10 cellular contexts compared by ENCODE assay signal in the genomic region with DNA sequence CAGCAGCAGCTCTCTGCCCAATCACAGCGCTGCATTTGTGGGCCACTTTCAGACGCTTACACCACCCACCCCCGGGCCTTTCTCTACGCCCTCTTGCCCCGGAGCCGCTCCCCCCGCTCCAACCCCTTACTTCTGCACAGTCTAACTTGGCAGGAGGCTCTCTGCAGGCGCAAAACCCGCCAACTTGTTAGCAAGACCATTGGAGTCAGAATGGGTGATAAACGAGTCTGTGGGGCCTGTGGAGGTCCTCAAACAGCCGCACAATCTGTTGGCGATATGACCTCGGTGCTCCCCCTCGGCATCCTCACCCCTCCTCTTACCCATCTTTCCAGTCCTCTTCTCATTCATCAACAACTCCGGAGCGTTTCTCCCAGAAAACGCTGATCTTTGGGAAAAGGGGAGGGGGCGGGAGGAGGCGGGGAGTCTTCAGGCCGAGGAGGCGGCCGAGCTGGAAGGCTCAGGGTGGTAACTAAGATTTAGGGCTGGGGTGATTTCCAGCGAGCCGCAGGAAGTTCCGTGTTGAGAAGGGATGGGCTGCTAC. TPM values are rescaled to one million over a fixed set of nuclear protein-coding genes. Genes with fewer than 3 reads are reported as not detected.
A peak's percentile ranks its signal among the peaks of the same experiment; 100 is the strongest.
DNase-seq lines count a peak whose midpoint lies in the region; ATAC-seq and TF ChIP-seq lines count a peak whose summit lies in the region.
"Had no signal": no experiment of that assay in that cellular context is flagged by ENCODE, and none has a peak within 500 bp of the region (broad histone marks: within the 10 kb centered on the region; RNA-seq: fewer than 3 reads in every experiment).

No MANE protein-coding gene starts in this region.

- no peak overlapping the region for H2BK120ac ChIP-seq in H9 (ENCODE audit: low read depth, low read length, poor library complexity, severe bottlenecking)

- H3K79me1 ChIP-seq in H9 (ENCODE audit: insufficient read depth, low read depth, low read length, poor library complexity, severe bottlenecking), result no peaks in the 10 kb centered on the region

- H3K27me3 Mint-ChIP-seq in H9 (ENCODE audit: low read depth), result peaks cover 77% of the 10 kb centered on the region
- peaks cover 79% of the 10 kb centered on the region for H3K27me3 Mint-ChIP-seq in central memory CD8-positive, alpha-beta T cell
- H3K27me3 Mint-ChIP-seq in naive thymus-derived CD4-positive, alpha-beta T cell, result peaks cover 77 to 85% (median 80%) of the 10 kb centered on the region in 5 donors

- no peak overlapping the region for H4K5ac ChIP-seq in H9 (ENCODE audit: insufficient read length, low read depth, low read length)

- peaks cover 41% of the 10 kb centered on the region; the same call in 1 of the 2 replicates for H3K27me3 ChIP-seq in H9 (ENCODE audit: insufficient read depth, low read length)
- peaks cover 4 to 48% of the 10 kb centered on the region in 2 donors for H3K27me3 ChIP-seq in naive thymus-derived CD4-positive, alpha-beta T cell (ENCODE audit: control insufficient read depth in 2 of 2, insufficient read depth in 2 of 2, low read length in 2 of 2)
- H3K27me3 ChIP-seq in MM.1S (replicated peaks; ENCODE audit: insufficient read depth, low read length), result no peaks in the 10 kb centered on the region; the same call in 1 of the 2 replicates

- no peak overlapping the region for H3K27ac ChIP-seq in H9 (ENCODE audit: insufficient read length, low read depth, low read length)
- no peak overlapping the region for H3K27ac ChIP-seq in naive thymus-derived CD4-positive, alpha-beta T cell (ENCODE audit: low read depth, low read length)
- no peak overlapping the region for H3K27ac ChIP-seq in MM.1S (ENCODE audit: low read length)
- H3K27ac ChIP-seq: uterus had no signal

- no peak for ATAC-seq in central memory CD8-positive, alpha-beta T cell (replicated peaks; ENCODE audit: extremely low read depth, poor library complexity, severe bottlenecking)
- ATAC-seq in naive thymus-derived CD4-positive, alpha-beta T cell, result no peak
- ATAC-seq in GM18498 (IDR thresholded peaks at IDR 0.05; ENCODE audit: unreplicated experiment) (no peak), HG02798 (IDR thresholded peaks at IDR 0.05; ENCODE audit: poor library complexity, unreplicated experiment) (no peak), GM19397 (IDR thresholded peaks at IDR 0.05; ENCODE audit: unreplicated experiment) (no peak)

- no peak overlapping the region; the same call in 1 of the 2 replicates for H3K14ac ChIP-seq in H9 (ENCODE audit: insufficient read depth, low read length)

- H3K23me2 ChIP-seq in H9 (ENCODE audit: insufficient read length, low read depth, low read length, poor library complexity, severe bottlenecking), result peaks cover 37% of the 10 kb centered on the region

- H3K9me3 ChIP-seq in H9 (ENCODE audit: control insufficient read depth, low read depth, low read length) (no peaks in the 10 kb centered on the region), MM.1S (replicated peaks; ENCODE audit: insufficient read depth, low read length) (no peaks in the 10 kb centered on the region)
- peaks cover 0 to 5% (median 0%) of the 10 kb centered on the region in 3 experiments for H3K9me3 ChIP-seq in naive thymus-derived CD4-positive, alpha-beta T cell (ENCODE audit: control insufficient read depth in 2 of 3, low read length in 3 of 3)
- H3K9me3 ChIP-seq: uterus had no signal

- intact Hi-C loops in naive thymus-derived CD4-positive, alpha-beta T cell (cut with micrococcal nuclease), result loop anchor here in 1 of 2 donors (5.0 to 10.0 kb wide), 2 partner anchors 259 to 1483 kb away; partner anchors contain the start of gene GPC6

- no peak overlapping the region for H2AK5ac ChIP-seq in H9 (ENCODE audit: insufficient read length, low read length)

- no peak overlapping the region for H4K91ac ChIP-seq in H9 (ENCODE audit: insufficient read length, low read depth, low read length)

- no peak overlapping the region for H3K18ac ChIP-seq in H9 (ENCODE audit: insufficient read length, low read depth, low read length)

- H3K9ac ChIP-seq in H9 (ENCODE audit: extremely low read depth, insufficient read length, low read length), result no peak overlapping the region
- H3K9ac ChIP-seq in MM.1S (ENCODE audit: low read length), result no peak overlapping the region

- H3K56ac ChIP-seq in H9 (ENCODE audit: insufficient read length, low read depth, low read length), result no peak overlapping the region

- peak overlapping the region; percentile 65 to 98 (median 95); a peak in 5 of 7 replicates for H3K27ac Mint-ChIP-seq in H9
- H3K27ac Mint-ChIP-seq in central memory CD8-positive, alpha-beta T cell (ENCODE audit: low read depth), result no peak overlapping the region
- peak overlapping the region in 1 of 9 donors; percentile 15 for H3K27ac Mint-ChIP-seq in naive thymus-derived CD4-positive, alpha-beta T cell

- no peak overlapping the region for H3K4me3 ChIP-seq in naive thymus-derived CD4-positive, alpha-beta T cell (ENCODE audit: low read length)
- H3K4me3 ChIP-seq in MM.1S (ENCODE audit: low read length), result no peak overlapping the region
- H3K4me3 ChIP-seq: uterus had no signal

- H3K79me2 ChIP-seq in H9 (ENCODE audit: insufficient read depth, low read length) (no peaks in the 10 kb centered on the region), MM.1S (ENCODE audit: low read length) (no peaks in the 10 kb centered on the region)

- no peaks in the 10 kb centered on the region for H3F3A ChIP-seq in MM.1S (ENCODE audit: insufficient read depth, low read length)

- H2BK5ac ChIP-seq in H9 (ENCODE audit: insufficient read length, low read length), result no peak overlapping the region

- H3K23ac ChIP-seq in H9 (ENCODE audit: insufficient read length, low read depth, low read length), result no peak overlapping the region

- H2BK12ac ChIP-seq in H9 (ENCODE audit: insufficient read length, low read depth, low read length), result no peak overlapping the region

- no peaks in the 10 kb centered on the region for H3K4me1 ChIP-seq in H9 (ENCODE audit: insufficient read depth, low read length)
- H3K4me1 ChIP-seq in naive thymus-derived CD4-positive, alpha-beta T cell (ENCODE audit: control insufficient read depth in 2 of 2, insufficient read depth in 2 of 2, low read length in 2 of 2), result no peaks in the 10 kb centered on the region
- no peaks in the 10 kb centered on the region for H3K4me1 ChIP-seq in MM.1S (ENCODE audit: low read length)

- no CpG with 5 or more reads among the region's 25 CpGs for WGBS in H9 (ENCODE audit: extremely low coverage, insufficient read length, low lambda C conversion rate)

- DNase-seq in C1 segment of cervical spinal cord (lab: John Stamatoyannopoulos, UW) (peak in 10 of 14 donors; percentile 26 to 72 (median 60)), H9 (peak; percentile 80), MM.1S (no peak)
- DNase-seq in central memory CD8-positive, alpha-beta T cell (ENCODE audit: low spot score in 2 of 2), result no peak
- no peak for DNase-seq in naive thymus-derived CD4-positive, alpha-beta T cell
- DNase-seq: stimulated activated CD4-positive, alpha-beta T cell treated with anti-CD3 and anti-CD28 coated beads, Interleukin-4, amount 100 ng/mL, for 24 hours; uterus had no signal

- H3T11ph ChIP-seq in H9 (ENCODE audit: low read length), result no peak overlapping the region

- H2BK20ac ChIP-seq in H9 (ENCODE audit: low read depth, low read length, poor library complexity, severe bottlenecking), result no peak overlapping the region

- no peak overlapping the region for H4K8ac ChIP-seq in H9 (replicated peaks; ENCODE audit: insufficient read length, low read depth, low read length)

- peaks cover 0 to 8% of the 10 kb centered on the region in 2 experiments; a peak in 2 of 5 replicates for H3K9me3 Mint-ChIP-seq in H9
- peaks cover 12% of the 10 kb centered on the region for H3K9me3 Mint-ChIP-seq in central memory CD8-positive, alpha-beta T cell
- H3K9me3 Mint-ChIP-seq in naive thymus-derived CD4-positive, alpha-beta T cell, result peaks cover 0 to 51% (median 8%) of the 10 kb centered on the region in 11 donors

- CTCF ChIA-PET in naive thymus-derived CD4-positive, alpha-beta T cell (lab: Charles Lee), result no interaction called here

- no peaks in the 10 kb centered on the region for H3K36me3 ChIP-seq in naive thymus-derived CD4-positive, alpha-beta T cell (ENCODE audit: control insufficient read depth in 2 of 3, insufficient read depth in 3 of 3, low read length in 3 of 3)
- H3K36me3 ChIP-seq in MM.1S (replicated peaks; ENCODE audit: insufficient read depth, low read length), result no peaks in the 10 kb centered on the region
- H3K36me3 ChIP-seq: uterus had no signal

- no peak overlapping the region for H2AFZ ChIP-seq in H9 (ENCODE audit: low read length)
- H2AFZ ChIP-seq in MM.1S (ENCODE audit: low read length), result no peak overlapping the region

- no peak overlapping the region for H2BK15ac ChIP-seq in H9 (ENCODE audit: low read depth, low read length)

- no peak overlapping the region for H3K4ac ChIP-seq in H9 (ENCODE audit: low read depth, low read length)

- H3K4me1 Mint-ChIP-seq in H9, result peaks cover 51 to 63% of the 10 kb centered on the region in 2 experiments
- H3K4me1 Mint-ChIP-seq in central memory CD8-positive, alpha-beta T cell, result peaks cover 9% of the 10 kb centered on the region
- peaks cover 10 to 48% (median 32%) of the 10 kb centered on the region in 7 donors for H3K4me1 Mint-ChIP-seq in naive thymus-derived CD4-positive, alpha-beta T cell

- peak overlapping the region; percentile 73 to 77 for H3K4me3 Mint-ChIP-seq in H9
- H3K4me3 Mint-ChIP-seq in central memory CD8-positive, alpha-beta T cell, result peak overlapping the region; percentile 45
- H3K4me3 Mint-ChIP-seq in naive thymus-derived CD4-positive, alpha-beta T cell, result peak overlapping the region in 6 of 10 donors; percentile 51 to 72 (median 62)

- POLR2A ChIA-PET in naive thymus-derived CD4-positive, alpha-beta T cell (lab: Charles Lee), result no interaction called here

- H4K20me1 ChIP-seq in H9 (ENCODE audit: control insufficient read depth, insufficient read depth, insufficient read length), result no peaks in the 10 kb centered on the region
- no peaks in the 10 kb centered on the region for H4K20me1 ChIP-seq in MM.1S (ENCODE audit: insufficient read depth, low read length)

- peaks cover 0 to 30% (median 7%) of the 10 kb centered on the region in 3 experiments; a peak in 5 of 7 replicates for H3K36me3 Mint-ChIP-seq in H9 (ENCODE audit: insufficient read depth in 1 of 3, low read depth in 3 of 3)
- H3K36me3 Mint-ChIP-seq in central memory CD8-positive, alpha-beta T cell (ENCODE audit: insufficient read depth), result peaks cover 6% of the 10 kb centered on the region
- H3K36me3 Mint-ChIP-seq in naive thymus-derived CD4-positive, alpha-beta T cell, result peaks cover 0 to 9% (median 4%) of the 10 kb centered on the region in 5 donors

- no peaks in the 10 kb centered on the region for H3K9me2 ChIP-seq in MM.1S (replicated peaks; ENCODE audit: insufficient read depth, low read length)

- TF ChIP-seq CTCF in H9 (conservative IDR thresholded peaks at IDR 0.05) (no peak), MM.1S (IDR thresholded peaks at IDR 0.05; ENCODE audit: low read length) (no peak)

- H3K4me2 ChIP-seq in H9 (ENCODE audit: insufficient read depth, insufficient read length, low read length) (peak overlapping the region; percentile 87), MM.1S (ENCODE audit: low read depth, low read length) (no peak overlapping the region)

RNA-seq across cellular contexts. Expression of gene SOX21, which starts 4.2 kb away (rescaled TPM):
- 36.8 and 38.4 TPM in 2 replicates for total RNA-seq in H9 (2021)
- not detected for total RNA-seq in naive thymus-derived CD4-positive, alpha-beta T cell
- polyA plus RNA-seq in naive thymus-derived CD4-positive, alpha-beta T cell, result not detected

Comparison
In these comparisons a context has a peak if more than half of its experiments do, and no peak if none do; other contexts are left out.
1. DNase-seq: peak in C1 segment of cervical spinal cord (10 of 14) and H9 (single experiment); none in central memory CD8-positive, alpha-beta T cell (0 of 2), naive thymus-derived CD4-positive, alpha-beta T cell (0 of 9) and MM.1S (single experiment).
2. RNA of gene SOX21, which starts 4.2 kb away (total RNA-seq): 36.8 to 38.4 TPM in H9; not detected in naive thymus-derived CD4-positive, alpha-beta T cell; every median in the first group is over 10 times any median in the second.
3. Peak in every context shown above with its lines, with median percentiles within 50 percentile points of each other: H3K4me3 Mint-ChIP-seq.